Comparison of ENCODE assay signal across 1 cellular context in genomic region chr5:22669345-22669744, GRCh38.
TF ChIP-seq lines count a peak whose summit lies in the region.

No MANE protein-coding gene starts in this region.

TF ChIP-seq in GM23338, 12 proteins besides CTCF, POLR2A, EP300 and RAD21 (continued from another document):
- TF ChIP-seq REST (IDR thresholded peaks at IDR 0.05; ENCODE audit: unreplicated experiment), result no peak
TF ChIP-seq in GM23338: peak in this region for 0.
